In genomic region chr11:73715551-73715950, GRCh38 we compare ENCODE assay signal across 11 cellular contexts.
"Had no signal": no experiment of that assay in that cellular context is flagged by ENCODE, and none has a peak within 500 bp of the region (broad histone marks: within the 10 kb centered on the region; RNA-seq: fewer than 3 reads in every experiment).

No MANE protein-coding gene starts in this region.

- H3K4me3 ChIP-seq: coronary artery, esophagus muscularis mucosa, left lung, stomach had no signal

- H3K27me3 ChIP-seq: esophagus muscularis mucosa, left lung, stomach had no signal

- DNase-seq: activated CD4-positive, alpha-beta T cell treated with anti-CD3 and anti-CD28 coated beads, Interleukin-2, amount 10 ng/mL, durations not matched to agents 7 days and 5 days; activated naive CD4-positive, alpha-beta T cell treated with anti-CD3 and anti-CD28 coated beads for 36 hours; effector CD4-positive, alpha-beta T cell; glutamatergic neuron; hypothalamus; left lung; stimulated activated CD4-positive, alpha-beta T cell treated with anti-CD3 and anti-CD28 coated beads, Interleukin-1b, Interleukin-23, amount 100 ng/mL, for 48 hours; stomach had no signal

- H3K9me3 ChIP-seq: esophagus muscularis mucosa, left lung, stomach had no signal

- H3K27me3 Mint-ChIP-seq: activated CD4-positive, alpha-beta T cell treated with anti-CD3 and anti-CD28 coated beads, Interleukin-2, amount 10 ng/mL, durations not matched to agents 7 days and 5 days; activated T-helper 17 cell treated with anti-CD3 and anti-CD28 coated beads, Interleukin-2, amount 50 U/mL, for 72 hours had no signal

- H3K27ac ChIP-seq: coronary artery, esophagus muscularis mucosa had no signal

- H3K27ac Mint-ChIP-seq: activated naive CD4-positive, alpha-beta T cell treated with anti-CD3 and anti-CD28 coated beads for 36 hours; activated T-helper 17 cell treated with anti-CD3 and anti-CD28 coated beads, Interleukin-2, amount 50 U/mL, for 72 hours had no signal

- H3K4me3 Mint-ChIP-seq: activated CD4-positive, alpha-beta T cell treated with anti-CD3 and anti-CD28 coated beads, Interleukin-2, amount 10 ng/mL, durations not matched to agents 7 days and 5 days; activated naive CD4-positive, alpha-beta T cell treated with anti-CD3 and anti-CD28 coated beads for 36 hours; activated T-helper 17 cell treated with anti-CD3 and anti-CD28 coated beads, Interleukin-2, amount 50 U/mL, for 72 hours had no signal
